In the genomic region with DNA sequence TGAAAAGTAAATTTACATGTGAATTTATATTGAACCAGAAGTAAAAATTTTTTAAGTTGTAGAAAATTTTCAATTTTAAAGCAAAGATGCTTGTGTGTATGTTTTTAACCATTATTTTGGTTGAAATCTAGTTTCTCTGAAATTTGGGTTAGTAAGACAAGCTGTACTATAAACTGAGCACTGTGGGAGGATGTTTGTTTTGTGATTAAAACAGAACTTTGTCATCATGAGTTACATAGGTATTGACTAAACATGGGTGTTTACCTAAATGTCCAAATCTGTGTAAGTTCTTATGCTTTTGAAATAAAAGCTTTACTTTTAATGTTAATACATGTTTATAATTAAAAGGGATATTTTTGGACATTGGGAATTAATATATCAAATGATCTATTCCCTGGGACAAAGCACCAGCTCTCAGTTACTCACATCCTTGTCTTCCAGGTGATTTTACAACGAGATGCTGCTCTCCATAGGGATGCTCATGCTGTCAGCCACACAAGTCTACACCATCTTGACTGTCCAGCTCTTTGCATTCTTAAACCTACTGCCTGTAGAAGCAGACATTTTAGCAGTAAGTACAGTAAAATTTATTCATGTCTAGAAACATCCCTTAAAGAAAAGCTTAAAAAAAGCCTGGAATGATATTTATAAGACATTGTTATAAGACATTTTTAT, we compare ENCODE assay signal across 26 cellular contexts. TPM values are rescaled to one million over a fixed set of nuclear protein-coding genes. Genes with fewer than 3 reads are reported as not detected.
DNase-seq lines count a peak whose midpoint lies in the region; ATAC-seq, FAIRE-seq and TF ChIP-seq lines count a peak whose summit lies in the region.
"Had no signal": no experiment of that assay in that cellular context is flagged by ENCODE, and none has a peak within 500 bp of the region (broad histone marks: within the 10 kb centered on the region; RNA-seq: fewer than 3 reads in every experiment).

No MANE protein-coding gene starts in this region.

- ATAC-seq in IMR-90 (ENCODE audit: low read depth): no peak
- ATAC-seq in left lobe of liver: peak; percentile 67
- ATAC-seq in WTC11: no peak
- ATAC-seq: GM23338, HCT116 had no signal

- no peak overlapping the region for H3K27ac ChIP-seq in IMR-90 (ENCODE audit: insufficient read depth, low read length)
- peak overlapping the region; percentile 4 for H3K27ac ChIP-seq in caudate nucleus (ENCODE audit: low read depth, low read length)
- H3K27ac ChIP-seq: BLaER1, KMS-11 had no signal

- dilution Hi-C loops in IMR-90 (cut with HindIII; ENCODE audit: low sequenced_read_pairs, unreplicated experiment): no loop called here

- H3K9me1 ChIP-seq in IMR-90 (ENCODE audit: insufficient read depth, low read length): peaks cover 2% of the 10 kb centered on the region; the same call in 1 of the 2 replicates

- no peak overlapping the region for H3K14ac ChIP-seq in IMR-90 (replicated peaks; ENCODE audit: low read depth, low read length)

- H3K27me3 ChIP-seq in IMR-90 (ENCODE audit: control insufficient read depth, insufficient read depth, low read length): no peaks in the 10 kb centered on the region
- H3K27me3 ChIP-seq: BLaER1 had no signal

- no peak for FAIRE-seq in urothelium cell line (lab: Jason Lieb, UNC)
- FAIRE-seq: GM12892, GM18507, RCC 7860 had no signal

- no peaks in the 10 kb centered on the region for H3K9me3 ChIP-seq in IMR-90 (ENCODE audit: control insufficient read depth, insufficient read depth, low read length)
- H3K9me3 ChIP-seq: BLaER1, Caco-2 had no signal

- no peak overlapping the region for H2BK120ac ChIP-seq in IMR-90 (ENCODE audit: low read depth, low read length)

- no peak overlapping the region for H3K56ac ChIP-seq in IMR-90 (ENCODE audit: extremely low read depth, insufficient read depth, low read length)

- no peak overlapping the region for H3K4me3 Mint-ChIP-seq in WTC11
- H3K4me3 Mint-ChIP-seq: CD4-positive, alpha-beta T cell; GM23338 had no signal

- no peak overlapping the region for H2AK5ac ChIP-seq in IMR-90 (ENCODE audit: low read depth, low read length)

- H3K4me1 Mint-ChIP-seq in WTC11: peaks cover 13% of the 10 kb centered on the region

- peak; percentile 1 for DNase-seq in IMR-90
- no peak for DNase-seq in caudate nucleus (lab: John Stamatoyannopoulos, UW)
- no peak for DNase-seq in left lobe of liver (ENCODE audit: low spot score)
- no peak for DNase-seq in urothelium cell line (ENCODE audit: low spot score)
- no peak for DNase-seq in WTC11 (ENCODE audit: low spot score)
- no peak for DNase-seq in cerebellar cortex (ENCODE audit: low spot score)
- DNase-seq in HCEC 1CT: no peak
- DNase-seq: ACHN; Caco-2; CD4-positive, alpha-beta T cell; DMS 273 treated with DMSO at 0.1 percent for 48 hours; DND-41; NCI-H1105; NCI-H2029 treated with DMSO at 0.1 percent for 48 hours; NCI-H2171; NCI-H524 treated with DMSO at 0.1 percent for 48 hours; NCI-H82; Right ventricle myocardium superior had no signal

- 0 out of 2 replicates have a peak, but pooled peaks cover 1% of the 10 kb centered on the region for H3K36me3 ChIP-seq in IMR-90 (ENCODE audit: control insufficient read depth, insufficient read depth, low read length)

- peaks cover 14 to 35% of the 10 kb centered on the region in 2 experiments for H3K79me1 ChIP-seq in IMR-90 (ENCODE audit: low read depth in 1 of 2, low read length in 2 of 2)

- no peak overlapping the region for H4K8ac ChIP-seq in IMR-90 (ENCODE audit: low read depth in 2 of 2, low read length in 2 of 2)

- H3K4me2 ChIP-seq in IMR-90 (ENCODE audit: low read depth, low read length): no peak overlapping the region
- H3K4me2 ChIP-seq: BLaER1, GM23338, KMS-11 had no signal

- TF ChIP-seq CTCF in IMR-90 (conservative IDR thresholded peaks at IDR 0.05; ENCODE audit: low read depth, low read length) (no peak), WTC11 (IDR thresholded peaks at IDR 0.05) (no peak)

- no peaks in the 10 kb centered on the region for H3K27me3 Mint-ChIP-seq in WTC11 (ENCODE audit: low read depth)
- H3K27me3 Mint-ChIP-seq: CD4-positive, alpha-beta T cell had no signal

- in situ Hi-C loops in IMR-90 (cut with MboI; ENCODE audit: low sequenced_read_pairs): no loop called here

- CTCF ChIA-PET in IMR-90 (lab: Yijun Ruan, JAX): interaction anchor here (0.6 to 1.2 kb wide), 2 partner anchors 34 to 172 kb away, joined by 5 to 6 read pairs; no protein-coding TSS in a partner anchor
- CTCF ChIA-PET in WTC11 (lab: Charles Lee): interaction anchor here (0.6 kb wide), 1 partner anchor 359 kb away, joined by 3 read pairs; no protein-coding TSS in a partner anchor

- no peak overlapping the region for H3K23ac ChIP-seq in IMR-90 (ENCODE audit: low read depth, low read length)

- H3K27ac Mint-ChIP-seq in WTC11: no peak overlapping the region
- H3K27ac Mint-ChIP-seq: CD4-positive, alpha-beta T cell; GM23338 had no signal

- H4K91ac ChIP-seq in IMR-90 (ENCODE audit: insufficient read depth, low read depth, low read length): no peak overlapping the region

- H3K9ac ChIP-seq in IMR-90 (ENCODE audit: low read depth, low read length): no peak overlapping the region
- H3K9ac ChIP-seq: BLaER1, KMS-11 had no signal

- H3K9me3 Mint-ChIP-seq in WTC11: no peaks in the 10 kb centered on the region
- H3K9me3 Mint-ChIP-seq: CD4-positive, alpha-beta T cell; GM23338 had no signal

- H3K36me3 Mint-ChIP-seq in WTC11: peaks cover 10% of the 10 kb centered on the region; the same call in 1 of the 2 replicates

- no peak overlapping the region for H2AK9ac ChIP-seq in IMR-90 (replicated peaks; ENCODE audit: low read depth, low read length, poor library complexity)

- no peak overlapping the region for H3K18ac ChIP-seq in IMR-90 (ENCODE audit: low read depth, low read length)

- POLR2A ChIA-PET in IMR-90 (lab: Charles Lee; ENCODE audit: unreplicated experiment): no interaction called here
- POLR2A ChIA-PET in WTC11 (lab: Charles Lee): no interaction called here

- no peaks in the 10 kb centered on the region for H3K4me1 ChIP-seq in IMR-90 (ENCODE audit: control insufficient read depth, insufficient read depth, low read length)
- H3K4me1 ChIP-seq: BLaER1 had no signal

- no CpG with 5 or more reads among the region's 1 CpG for WGBS in IMR-90 (ENCODE audit: extremely low coverage in 2 of 2, insufficient read length in 1 of 2), 2 experiments

- no peak overlapping the region for H2AFZ ChIP-seq in IMR-90 (replicated peaks; ENCODE audit: low read length, poor library complexity)
- H2AFZ ChIP-seq: GM23338 had no signal

- intact Hi-C loops in IMR-90 (cut with micrococcal nuclease): no loop called here

- H2BK20ac ChIP-seq in IMR-90 (ENCODE audit: low read depth, low read length): no peak overlapping the region

- no peak overlapping the region for H4K5ac ChIP-seq in IMR-90 (ENCODE audit: low read depth, low read length)

- no peak overlapping the region for H3K4ac ChIP-seq in IMR-90 (ENCODE audit: low read depth, low read length)

- no peak overlapping the region for H2BK15ac ChIP-seq in IMR-90 (ENCODE audit: low read depth, low read length)

- H2BK5ac ChIP-seq in IMR-90 (ENCODE audit: low read depth, low read length, poor library complexity, severe bottlenecking): no peak overlapping the region

- no TSS peak for BruUV-seq in IMR-90 (replicated peaks; lab: Mats Ljungman, UMichigan)

- peaks cover 10% of the 10 kb centered on the region; the same call in 1 of the 2 replicates for H4K20me1 ChIP-seq in IMR-90 (ENCODE audit: insufficient read depth, low read length)

- no peak overlapping the region for H3K4me3 ChIP-seq in IMR-90 (ENCODE audit: insufficient read depth, low read depth, low read length)
- H3K4me3 ChIP-seq: BLaER1, GM23338 had no signal

- TF ChIP-seq RAD21 in IMR-90 (IDR thresholded peaks at IDR 0.05; ENCODE audit: low read length): no peak

- TF ChIP-seq POLR2A in IMR-90 (IDR thresholded peaks at IDR 0.05; ENCODE audit: low read depth, low read length): no peak

TF ChIP-seq in IMR-90, 13 proteins besides CTCF, POLR2A, EP300 and RAD21 (continues in another document):
- TF ChIP-seq MAFK (IDR thresholded peaks at IDR 0.05; ENCODE audit: low read depth, low read length): no peak
- no peak for TF ChIP-seq SMC3 (IDR thresholded peaks at IDR 0.05; ENCODE audit: low read depth, low read length)
- TF ChIP-seq, protein P1, sequence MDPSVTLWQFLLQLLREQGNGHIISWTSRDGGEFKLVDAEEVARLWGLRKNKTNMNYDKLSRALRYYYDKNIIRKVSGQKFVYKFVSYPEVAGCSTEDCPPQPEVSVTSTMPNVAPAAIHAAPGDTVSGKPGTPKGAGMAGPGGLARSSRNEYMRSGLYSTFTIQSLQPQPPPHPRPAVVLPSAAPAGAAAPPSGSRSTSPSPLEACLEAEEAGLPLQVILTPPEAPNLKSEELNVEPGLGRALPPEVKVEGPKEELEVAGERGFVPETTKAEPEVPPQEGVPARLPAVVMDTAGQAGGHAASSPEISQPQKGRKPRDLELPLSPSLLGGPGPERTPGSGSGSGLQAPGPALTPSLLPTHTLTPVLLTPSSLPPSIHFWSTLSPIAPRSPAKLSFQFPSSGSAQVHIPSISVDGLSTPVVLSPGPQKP (IDR thresholded peaks at IDR 0.05; ENCODE audit: borderline replicate concordance, low read depth, low read length): no peak

TF ChIP-seq in WTC11, 78 proteins besides CTCF, POLR2A, EP300 and RAD21 (continues in another document):
- TF ChIP-seq, protein P2, sequence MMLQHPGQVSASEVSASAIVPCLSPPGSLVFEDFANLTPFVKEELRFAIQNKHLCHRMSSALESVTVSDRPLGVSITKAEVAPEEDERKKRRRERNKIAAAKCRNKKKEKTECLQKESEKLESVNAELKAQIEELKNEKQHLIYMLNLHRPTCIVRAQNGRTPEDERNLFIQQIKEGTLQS (CRISPR knock-in tag; conservative IDR thresholded peaks at IDR 0.05): no peak

RNA-seq across cellular contexts. Expression of a gene that starts 32.7 kb away (rescaled TPM):
- total RNA-seq in IMR-90 (2012; rRNA removed) (29.8 and 39.2 TPM in 2 replicates), left lobe of liver (36.7 TPM), WTC11 (2021) (28.9 to 29.8 TPM (median 29.4 TPM) in 3 replicates)
- polyA plus RNA-seq in IMR-90 (2012; rRNA removed): 9.3 and 12.8 TPM in 2 replicates
- polyA plus RNA-seq in IMR-90 (2012; cell fraction: cytosol; rRNA removed): 3.6 and 7.2 TPM in 2 replicates
- 1.4 and 16.5 TPM in 2 replicates for polyA plus RNA-seq in IMR-90 (2012; cell fraction: nucleus; rRNA removed; ENCODE audit: low replicate concordance)

RNA-seq across cellular contexts. Expression of a gene that starts 53.4 kb away (rescaled TPM):
- total RNA-seq in IMR-90 (2012; rRNA removed): not detected in 2 replicates
- not detected in 2 replicates for polyA plus RNA-seq in IMR-90 (2012; rRNA removed)
- not detected in 2 replicates for polyA plus RNA-seq in IMR-90 (2012; cell fraction: cytosol; rRNA removed)
- not detected in 2 replicates for polyA plus RNA-seq in IMR-90 (2012; cell fraction: nucleus; rRNA removed; ENCODE audit: low replicate concordance)
- total RNA-seq in left lobe of liver: not detected
- total RNA-seq in WTC11 (2021): not detected in 3 replicates
- total RNA-seq: Caco-2; CD4-positive, alpha-beta T cell; GM23338; HT1080; Right ventricle myocardium superior had no signal
- polyA plus RNA-seq: GM23338 had no signal
